In genomic region chr9:85586684-85587083, GRCh38 we compare ENCODE assay signal across 6 cellular contexts.
"Had no signal": no experiment of that assay in that cellular context is flagged by ENCODE, and none has a peak within 500 bp of the region (broad histone marks: within the 10 kb centered on the region; RNA-seq: fewer than 3 reads in every experiment).

No MANE protein-coding gene starts in this region.

- H3K4me3 ChIP-seq: GM23338 had no signal

- DNase-seq: H9, HCEC 1CT, Karpas-422, KBM-7 had no signal

- H2AFZ ChIP-seq: GM23338 had no signal

- H3K27ac ChIP-seq: KMS-11 had no signal

- ATAC-seq: GM23338 had no signal

- H3K4me2 ChIP-seq: GM23338, KMS-11 had no signal
